In the genomic region with DNA sequence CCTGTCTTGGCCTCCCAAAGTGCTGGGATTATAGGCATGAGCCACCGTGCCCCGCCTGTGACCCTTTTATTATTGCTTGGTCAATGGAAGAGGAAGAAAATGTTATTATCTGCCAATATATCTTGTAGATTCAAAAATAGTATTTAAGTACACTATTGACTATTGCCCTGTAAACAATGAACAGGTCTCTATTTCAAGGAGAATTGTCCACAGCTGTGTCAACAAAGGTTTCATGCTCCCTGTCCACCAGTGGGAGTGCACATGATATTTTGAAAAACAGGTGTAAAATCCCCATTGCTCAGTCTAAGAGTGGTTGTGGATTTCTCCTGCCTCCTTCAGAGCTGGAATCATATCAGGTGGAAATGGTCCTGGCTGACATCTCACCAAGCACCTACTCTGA, we compare ENCODE assay signal across 22 cellular contexts.
"Had no signal": no experiment of that assay in that cellular context is flagged by ENCODE, and none has a peak within 500 bp of the region (broad histone marks: within the 10 kb centered on the region; RNA-seq: fewer than 3 reads in every experiment).

No MANE protein-coding gene starts in this region.

- H3K27ac Mint-ChIP-seq: activated CD4-positive, alpha-beta memory T cell treated with anti-CD3 and anti-CD28 coated beads, Interleukin-2, amount 10 ng/mL, durations not matched to agents 7 days and 5 days; activated CD4-positive, alpha-beta T cell treated with anti-CD3 and anti-CD28 coated beads for 36 hours; activated naive CD4-positive, alpha-beta T cell treated with anti-CD3 and anti-CD28 coated beads for 36 hours; activated T-cell treated with anti-CD3 and anti-CD28 coated beads, Interleukin-2, amount 50 U/mL, for 24 hours; nephron progenitor cell; progenitor cell of endocrine pancreas; WTC11 had no signal

- H3K9me3 Mint-ChIP-seq: activated CD4-positive, alpha-beta memory T cell treated with anti-CD3 and anti-CD28 coated beads, Interleukin-2, amount 10 ng/mL, durations not matched to agents 7 days and 5 days; activated naive CD4-positive, alpha-beta T cell treated with anti-CD3 and anti-CD28 coated beads for 36 hours; activated T-cell treated with anti-CD3 and anti-CD28 coated beads, Interleukin-2, amount 50 U/mL, for 24 hours; central memory CD8-positive, alpha-beta T cell; nephron progenitor cell; WTC11 had no signal

- H3K4me1 Mint-ChIP-seq: central memory CD8-positive, alpha-beta T cell had no signal

- H3K36me3 Mint-ChIP-seq: WTC11 had no signal

- ATAC-seq: activated CD4-positive, alpha-beta T cell treated with anti-CD3 and anti-CD28 coated beads for 36 hours; left lobe of liver; stimulated activated naive CD8-positive, alpha-beta T cell treated with anti-CD3 and anti-CD28 coated beads, Interleukin-15, Interleukin-2, amounts not matched to agents 100 U/mL and 50 U/mL, for 24 hours; WTC11 had no signal

- FAIRE-seq: endometrium, kidney had no signal

- H3K4me3 ChIP-seq: colonic mucosa, skin epidermis, tibial artery had no signal

- H3K4me1 ChIP-seq: colonic mucosa had no signal

- H3K27me3 ChIP-seq: colonic mucosa, tibial artery had no signal

- H3K4me3 Mint-ChIP-seq: activated CD4-positive, alpha-beta memory T cell treated with anti-CD3 and anti-CD28 coated beads, Interleukin-2, amount 10 ng/mL, durations not matched to agents 7 days and 5 days; activated CD4-positive, alpha-beta T cell treated with anti-CD3 and anti-CD28 coated beads for 36 hours; activated naive CD4-positive, alpha-beta T cell treated with anti-CD3 and anti-CD28 coated beads for 36 hours; activated T-cell treated with anti-CD3 and anti-CD28 coated beads, Interleukin-2, amount 50 U/mL, for 24 hours; central memory CD8-positive, alpha-beta T cell; nephron progenitor cell; WTC11 had no signal

- H3K36me3 ChIP-seq: colonic mucosa, tibial artery had no signal

- DNase-seq: activated CD4-positive, alpha-beta memory T cell treated with anti-CD3 and anti-CD28 coated beads, Interleukin-2, amount 10 ng/mL, durations not matched to agents 7 days and 5 days; activated CD4-positive, alpha-beta T cell treated with anti-CD3 and anti-CD28 coated beads for 36 hours; activated naive CD4-positive, alpha-beta T cell treated with anti-CD3 and anti-CD28 coated beads for 36 hours; activated T-cell treated with anti-CD3 and anti-CD28 coated beads, Interleukin-2, amount 50 U/mL, for 24 hours; aorta; colonic mucosa; erythroblast; foreskin melanocyte; glutamatergic neuron; kidney; midbrain; nephron progenitor cell; occipital lobe; stimulated activated naive CD8-positive, alpha-beta T cell treated with anti-CD3 and anti-CD28 coated beads, Interleukin-15, Interleukin-2, amounts not matched to agents 100 U/mL and 50 U/mL, for 24 hours; substantia nigra had no signal

- H3K27me3 Mint-ChIP-seq: activated CD4-positive, alpha-beta T cell treated with anti-CD3 and anti-CD28 coated beads for 36 hours; activated T-cell treated with anti-CD3 and anti-CD28 coated beads, Interleukin-2, amount 50 U/mL, for 24 hours had no signal

- H3K9me3 ChIP-seq: colonic mucosa, tibial artery had no signal
